Comparison of ENCODE assay signal across 12 cellular contexts in genomic region chr13:49446473-49446872, GRCh38. TPM values are rescaled to one million over a fixed set of nuclear protein-coding genes. Genes with fewer than 3 reads are reported as not detected.
DNase-seq lines count a peak whose midpoint lies in the region; ATAC-seq, FAIRE-seq and TF ChIP-seq lines count a peak whose summit lies in the region.
"Had no signal": no experiment of that assay in that cellular context is flagged by ENCODE, and none has a peak within 500 bp of the region (broad histone marks: within the 10 kb centered on the region; RNA-seq: fewer than 3 reads in every experiment).

No MANE protein-coding gene starts in this region.

- in situ Hi-C loops in HAP-1 (cut with MboI; ENCODE audit: low sequenced_read_pairs): no loop called here

- FAIRE-seq in urothelium cell line (lab: Jason Lieb, UNC): no peak
- FAIRE-seq: GM12892 had no signal

- peak overlapping the region; percentile 78 to 92 (median 86) for H3K4me3 Mint-ChIP-seq in CD4-positive, CD25-positive, alpha-beta regulatory T cell
- H3K4me3 Mint-ChIP-seq in activated T-helper 1 cell treated with anti-CD3 and anti-CD28 coated beads, Interleukin-12 subunit alpha, Interleukin-12 subunit beta, Interleukin-2, Interleukin-4 antibody, amounts not matched to agents 30 ng/mL and 10 ng/mL and 1 ng/mL, durations not matched to agents 14 hours and 24 hours and 36 hours: peak overlapping the region; percentile 74
- H3K4me3 Mint-ChIP-seq in natural killer cell: peak overlapping the region; percentile 50

- no peaks in the 10 kb centered on the region for H3K9me3 ChIP-seq in CD4-positive, CD25-positive, alpha-beta regulatory T cell (ENCODE audit: control insufficient read depth in 2 of 2, low read length in 2 of 2)
- H3K9me3 ChIP-seq in HAP-1: no peaks in the 10 kb centered on the region
- H3K9me3 ChIP-seq: ovary, tibial nerve had no signal

- H3K27me3 ChIP-seq in CD4-positive, CD25-positive, alpha-beta regulatory T cell (ENCODE audit: control insufficient read depth, insufficient read depth, low read length): no peaks in the 10 kb centered on the region
- no peaks in the 10 kb centered on the region for H3K27me3 ChIP-seq in HAP-1 (ENCODE audit: low read depth)
- H3K27me3 ChIP-seq: ovary, tibial nerve had no signal

- TF ChIP-seq CTCF in natural killer cell (IDR thresholded peaks at IDR 0.05): no peak

- peaks cover 0 to 3% (median 0%) of the 10 kb centered on the region in 7 donors for H3K9me3 Mint-ChIP-seq in CD4-positive, CD25-positive, alpha-beta regulatory T cell
- H3K9me3 Mint-ChIP-seq in activated T-helper 1 cell treated with anti-CD3 and anti-CD28 coated beads, Interleukin-12 subunit alpha, Interleukin-12 subunit beta, Interleukin-2, Interleukin-4 antibody, amounts not matched to agents 30 ng/mL and 10 ng/mL and 1 ng/mL, durations not matched to agents 14 hours and 24 hours and 36 hours: no peaks in the 10 kb centered on the region
- H3K9me3 Mint-ChIP-seq in natural killer cell: no peaks in the 10 kb centered on the region

- peak overlapping the region; percentile 96 for H3K27ac ChIP-seq in CD4-positive, CD25-positive, alpha-beta regulatory T cell (ENCODE audit: insufficient read depth, low read length, poor library complexity, severe bottlenecking)

- ATAC-seq in CD4-positive, CD25-positive, alpha-beta regulatory T cell (ENCODE audit: low read depth in 2 of 2): no peak
- no peak for ATAC-seq in natural killer cell

- intact Hi-C loops in activated T-helper 1 cell treated with anti-CD3 and anti-CD28 coated beads, Interleukin-12 subunit alpha, Interleukin-12 subunit beta, Interleukin-2, Interleukin-4 antibody, amounts not matched to agents 30 ng/mL and 10 ng/mL and 1 ng/mL, durations not matched to agents 14 hours and 24 hours and 36 hours (cut with micrococcal nuclease): loop anchor here (10.0 kb wide), 2 partner anchors 918 to 1468 kb away; no protein-coding TSS in a partner anchor
- intact Hi-C loops in natural killer cell (cut with micrococcal nuclease): loop anchor here (10.0 kb wide), 2 partner anchors 678 to 978 kb away; no protein-coding TSS in a partner anchor

- peaks cover 4% of the 10 kb centered on the region for H3K27me3 Mint-ChIP-seq in CD4-positive, CD25-positive, alpha-beta regulatory T cell
- peaks cover 5% of the 10 kb centered on the region for H3K27me3 Mint-ChIP-seq in activated T-helper 1 cell treated with anti-CD3 and anti-CD28 coated beads, Interleukin-12 subunit alpha, Interleukin-12 subunit beta, Interleukin-2, Interleukin-4 antibody, amounts not matched to agents 30 ng/mL and 10 ng/mL and 1 ng/mL, durations not matched to agents 14 hours and 24 hours and 36 hours (ENCODE audit: insufficient read depth)
- no peaks in the 10 kb centered on the region for H3K27me3 Mint-ChIP-seq in natural killer cell (ENCODE audit: low read depth in 2 of 2)

- H3K27ac Mint-ChIP-seq in CD4-positive, CD25-positive, alpha-beta regulatory T cell: peak overlapping the region; percentile 13 to 95 (median 92)
- peak overlapping the region; percentile 90 for H3K27ac Mint-ChIP-seq in activated T-helper 1 cell treated with anti-CD3 and anti-CD28 coated beads, Interleukin-12 subunit alpha, Interleukin-12 subunit beta, Interleukin-2, Interleukin-4 antibody, amounts not matched to agents 30 ng/mL and 10 ng/mL and 1 ng/mL, durations not matched to agents 14 hours and 24 hours and 36 hours
- peak overlapping the region; percentile 96 to 97 for H3K27ac Mint-ChIP-seq in natural killer cell

- peaks cover 16 to 74% (median 48%) of the 10 kb centered on the region in 4 donors for H3K4me1 Mint-ChIP-seq in CD4-positive, CD25-positive, alpha-beta regulatory T cell
- H3K4me1 Mint-ChIP-seq in activated T-helper 1 cell treated with anti-CD3 and anti-CD28 coated beads, Interleukin-12 subunit alpha, Interleukin-12 subunit beta, Interleukin-2, Interleukin-4 antibody, amounts not matched to agents 30 ng/mL and 10 ng/mL and 1 ng/mL, durations not matched to agents 14 hours and 24 hours and 36 hours (ENCODE audit: low read depth): peaks cover 72% of the 10 kb centered on the region
- H3K4me1 Mint-ChIP-seq in natural killer cell: peaks cover 40 to 55% of the 10 kb centered on the region in 2 donors

- H3K4me3 ChIP-seq in CD4-positive, CD25-positive, alpha-beta regulatory T cell (ENCODE audit: low read depth, low read length): peak overlapping the region; percentile 77
- peak overlapping the region; percentile 65; the same call in 1 of the 2 replicates for H3K4me3 ChIP-seq in HAP-1
- H3K4me3 ChIP-seq: ovary, tibial nerve had no signal

- H3K36me3 Mint-ChIP-seq in CD4-positive, CD25-positive, alpha-beta regulatory T cell: peaks cover 8% of the 10 kb centered on the region
- peaks cover 23% of the 10 kb centered on the region for H3K36me3 Mint-ChIP-seq in activated T-helper 1 cell treated with anti-CD3 and anti-CD28 coated beads, Interleukin-12 subunit alpha, Interleukin-12 subunit beta, Interleukin-2, Interleukin-4 antibody, amounts not matched to agents 30 ng/mL and 10 ng/mL and 1 ng/mL, durations not matched to agents 14 hours and 24 hours and 36 hours (ENCODE audit: low read depth)
- no peaks in the 10 kb centered on the region for H3K36me3 Mint-ChIP-seq in natural killer cell

- no peaks in the 10 kb centered on the region for H3K36me3 ChIP-seq in CD4-positive, CD25-positive, alpha-beta regulatory T cell (ENCODE audit: control insufficient read depth, insufficient read depth, low read length)
- no peaks in the 10 kb centered on the region for H3K36me3 ChIP-seq in HAP-1 (replicated peaks)
- H3K36me3 ChIP-seq: ovary had no signal

- H3K4me1 ChIP-seq in CD4-positive, CD25-positive, alpha-beta regulatory T cell (ENCODE audit: control insufficient read depth, insufficient read depth, low read length, poor library complexity, severe bottlenecking): peaks cover 46% of the 10 kb centered on the region
- H3K4me1 ChIP-seq in HAP-1: peaks cover 22% of the 10 kb centered on the region

- no peak for DNase-seq in CD4-positive, CD25-positive, alpha-beta regulatory T cell
- DNase-seq in HAP-1 (ENCODE audit: low spot score in 2 of 2): peak in 1 of 2 experiments; percentile 36
- DNase-seq in activated T-helper 1 cell treated with anti-CD3 and anti-CD28 coated beads, Interleukin-12 subunit alpha, Interleukin-12 subunit beta, Interleukin-2, Interleukin-4 antibody, amounts not matched to agents 30 ng/mL and 10 ng/mL and 1 ng/mL, durations not matched to agents 14 hours and 24 hours and 36 hours (ENCODE audit: low spot score): no peak
- no peak for DNase-seq in natural killer cell
- DNase-seq in iPS-NIHi11 (ENCODE audit: low spot score): no peak
- no peak for DNase-seq in urothelium cell line (ENCODE audit: low spot score)
- no peak for DNase-seq in DMS53 (lab: John Stamatoyannopoulos, UW)
- DNase-seq in DMS114 treated with DMSO at 0.1 percent for 48 hours (lab: John Stamatoyannopoulos, UW; ENCODE audit: unreplicated experiment): no peak
- DNase-seq: NCI-H1105 treated with DMSO at 0.1 percent for 48 hours, ovary had no signal

RNA-seq across cellular contexts. Expression of gene SETDB2, which starts 2.4 kb away (rescaled TPM):
- total RNA-seq in CD4-positive, CD25-positive, alpha-beta regulatory T cell: 24.4 TPM
- 10 to 100 TPM; 11.0 to 23.0 (median 14.8) TPM for polyA plus RNA-seq in CD4-positive, CD25-positive, alpha-beta regulatory T cell
- 13.0 and 14.6 TPM in 2 replicates for total RNA-seq in activated T-helper 1 cell treated with anti-CD3 and anti-CD28 coated beads, Interleukin-12 subunit alpha, Interleukin-12 subunit beta, Interleukin-2, Interleukin-4 antibody, amounts not matched to agents 30 ng/mL and 10 ng/mL and 1 ng/mL, durations not matched to agents 14 hours and 24 hours and 36 hours
- 10 to 100 TPM; 15.8 to 17.4 (median 16.4) TPM for total RNA-seq in natural killer cell

RNA-seq across cellular contexts. Expression of gene CAB39L, which starts 2.6 kb away (rescaled TPM):
- total RNA-seq in CD4-positive, CD25-positive, alpha-beta regulatory T cell: 3.0 TPM
- 10 to 100 TPM in 2 of 4 donors, 1 to 10 TPM in 2; 6.9 to 13.9 (median 10.0) TPM for polyA plus RNA-seq in CD4-positive, CD25-positive, alpha-beta regulatory T cell
- 7.0 and 7.1 TPM in 2 replicates for total RNA-seq in activated T-helper 1 cell treated with anti-CD3 and anti-CD28 coated beads, Interleukin-12 subunit alpha, Interleukin-12 subunit beta, Interleukin-2, Interleukin-4 antibody, amounts not matched to agents 30 ng/mL and 10 ng/mL and 1 ng/mL, durations not matched to agents 14 hours and 24 hours and 36 hours
- total RNA-seq in natural killer cell: 1 to 10 TPM; 4.4 to 6.5 (median 6.0) TPM

RNA-seq across cellular contexts. Expression of gene PHF11, which starts 49.3 kb away (rescaled TPM):
- 122 TPM for total RNA-seq in CD4-positive, CD25-positive, alpha-beta regulatory T cell
- 100 to 1,000 TPM; 101 to 134 (median 115) TPM for polyA plus RNA-seq in CD4-positive, CD25-positive, alpha-beta regulatory T cell
- 66.0 and 68.0 TPM in 2 replicates for total RNA-seq in activated T-helper 1 cell treated with anti-CD3 and anti-CD28 coated beads, Interleukin-12 subunit alpha, Interleukin-12 subunit beta, Interleukin-2, Interleukin-4 antibody, amounts not matched to agents 30 ng/mL and 10 ng/mL and 1 ng/mL, durations not matched to agents 14 hours and 24 hours and 36 hours
- total RNA-seq in natural killer cell: 100 to 1,000 TPM in 2 of 3 donors, 10 to 100 TPM in 1; 89.0 to 113 (median 111) TPM
